ENCODE assay signal across 1 cellular context in genomic region chr15:63194291-63194681, GRCh38.
TF ChIP-seq lines count a peak whose summit lies in the region.

No MANE protein-coding gene starts in this region.

TF ChIP-seq in endothelial cell of umbilical vein, 7 proteins besides CTCF, POLR2A, EP300 and RAD21:
- TF ChIP-seq MYC (IDR thresholded peaks at IDR 0.05; ENCODE audit: low read depth, low read length) = no peak
- no peak for TF ChIP-seq FOS (IDR thresholded peaks at IDR 0.05; ENCODE audit: borderline replicate concordance, insufficient read depth, low read length)
- TF ChIP-seq GATA2 (IDR thresholded peaks at IDR 0.05; ENCODE audit: insufficient read depth, insufficient read length, low read depth, low read length) = no peak
- TF ChIP-seq POLR2AphosphoS5 (IDR thresholded peaks at IDR 0.05; ENCODE audit: insufficient read depth, low read depth, low read length) = no peak
- no peak for TF ChIP-seq EZH2 (IDR thresholded peaks at IDR 0.05; ENCODE audit: borderline replicate concordance, low read depth, low read length, severe bottlenecking)
- no peak for TF ChIP-seq JUN (IDR thresholded peaks at IDR 0.05; ENCODE audit: borderline replicate concordance, insufficient read depth, insufficient read length, low read depth)
- no peak for TF ChIP-seq MAX (IDR thresholded peaks at IDR 0.05; ENCODE audit: insufficient read depth, insufficient read length)
